In genomic region chr16:14497245-14498082, GRCh38 we compare ENCODE assay signal across 15 cellular contexts.
DNase-seq lines count a peak whose midpoint lies in the region; ATAC-seq, FAIRE-seq and TF ChIP-seq lines count a peak whose summit lies in the region.
"Had no signal": no experiment of that assay in that cellular context is flagged by ENCODE, and none has a peak within 500 bp of the region (broad histone marks: within the 10 kb centered on the region; RNA-seq: fewer than 3 reads in every experiment).

No MANE protein-coding gene starts in this region.

- peak; percentile 63 for FAIRE-seq in HepG2 (lab: Jason Lieb, UNC)
- FAIRE-seq: HTR-8/SVneo had no signal

- in situ Hi-C loops in HepG2 (cut with HindIII; ENCODE audit: extremely low pct_ligation_motif_present, low pct_unique_long_range_greater_than_20kb), result no loop called here

- H3K4me3 ChIP-seq in HepG2 (replicated peaks in 1 of 3; ENCODE audit: insufficient read depth in 1 of 3, low read depth in 2 of 3, low read length in 3 of 3) (no peak overlapping the region; a peak in 1 of 6 replicates), right lobe of liver (no peak overlapping the region), PC-3 (ENCODE audit: low read length) (no peak overlapping the region), hepatocyte (no peak overlapping the region), A673 (ENCODE audit: low read depth, low read length, poor library complexity, severe bottlenecking) (no peak overlapping the region)
- H3K4me3 ChIP-seq: suprapubic skin had no signal

- H3F3A ChIP-seq in PC-3 (ENCODE audit: low read length, unreplicated experiment), result peaks cover 1% of the 10 kb centered on the region

- H3K9me2 ChIP-seq in PC-3 (replicated peaks; ENCODE audit: low read length) (no peaks in the 10 kb centered on the region), hepatocyte (replicated peaks; ENCODE audit: insufficient read depth) (no peaks in the 10 kb centered on the region)

- intact Hi-C loops in HepG2 (cut with micrococcal nuclease; ENCODE audit: unreplicated experiment), result loop anchor here (1.0 kb wide), 1 partner anchor 11 kb away; no protein-coding TSS in a partner anchor
- intact Hi-C loops in right lobe of liver (cut with DNase I), result no loop called here
- intact Hi-C loops in PC-3 (cut with micrococcal nuclease), result no loop called here
- intact Hi-C loops in A673 (cut with micrococcal nuclease; ENCODE audit: unreplicated experiment), result no loop called here

- peak; percentile 81 for DNase-seq in HepG2 (ENCODE audit: low spot score)
- DNase-seq in right lobe of liver, result no peak
- no peak for DNase-seq in PC-3
- DNase-seq in hepatocyte (ENCODE audit: low spot score), result no peak
- DNase-seq in NK-92 (lab: John Stamatoyannopoulos, UW; ENCODE audit: unreplicated experiment), result no peak
- no peak for DNase-seq in A673 (ENCODE audit: low spot score)
- DNase-seq: activated CD4-positive, alpha-beta T cell treated with anti-CD3 and anti-CD28 coated beads, Interleukin-2, amount 50 U/mL, for 1 hour; activated naive CD8-positive, alpha-beta T cell treated with anti-CD3 and anti-CD28 coated beads, Interleukin-2, amount 10 ng/mL, durations not matched to agents 7 days and 5 days; activated T-cell treated with anti-CD3 and anti-CD28 coated beads, Interleukin-2, amount 50 U/mL, for 24 hours; central memory CD4-positive, alpha-beta T cell; NCI-H524 had no signal

- H3K27ac ChIP-seq in HepG2 (ENCODE audit: extremely low read length, insufficient read depth, low read length), result peak overlapping the region; percentile 63
- H3K27ac ChIP-seq in right lobe of liver, result no peak overlapping the region
- peak overlapping the region; percentile 34 for H3K27ac ChIP-seq in PC-3 (ENCODE audit: low read length)
- peak overlapping the region; percentile 46 for H3K27ac ChIP-seq in hepatocyte
- no peak overlapping the region for H3K27ac ChIP-seq in A673 (ENCODE audit: low read depth, low read length, poor library complexity, severe bottlenecking)
- H3K27ac ChIP-seq: suprapubic skin had no signal

- POLR2A ChIA-PET in HepG2 (lab: Yijun Ruan, JAX), result interaction anchor here (0.6 to 2.0 kb wide), 12 partner anchors 8 to 212 kb away, joined by 3 to 16 read pairs (median 5); no protein-coding TSS in a partner anchor
- POLR2A ChIA-PET in PC-3 (lab: Charles Lee; ENCODE audit: unreplicated experiment), result no interaction called here
- POLR2A ChIA-PET in A673 (lab: Charles Lee; ENCODE audit: low non-redundant PET), result no interaction called here

- no peak overlapping the region for H3K9ac ChIP-seq in HepG2 (ENCODE audit: insufficient read depth, low read depth, low read length)
- H3K9ac ChIP-seq in PC-3 (ENCODE audit: low read length), result no peak overlapping the region

- H3K79me2 ChIP-seq in HepG2 (ENCODE audit: insufficient read depth, low read length), result peaks cover 5% of the 10 kb centered on the region
- H3K79me2 ChIP-seq in PC-3 (ENCODE audit: low read length), result peaks cover 3% of the 10 kb centered on the region
- H3K79me2 ChIP-seq in hepatocyte, result peaks cover 11% of the 10 kb centered on the region

- H2AFZ ChIP-seq in HepG2 (ENCODE audit: low read length) (no peak overlapping the region), PC-3 (ENCODE audit: low read length) (no peak overlapping the region), hepatocyte (no peak overlapping the region)

- TF ChIP-seq EP300 in HepG2 (IDR thresholded peaks at IDR 0.05; ENCODE audit: low read depth in 2 of 2, low read length in 2 of 2) (peak in 1 of 2 experiments; percentile 74; a peak in 2 of 4 replicates), HepG2 (CRISPR knock-in tag; IDR thresholded peaks at IDR 0.05; ENCODE audit: borderline replicate concordance) (peak; percentile 67; the same call in 1 of the 2 replicates)

- 47% methylated on average over 7 of the region's 7 CpGs for WGBS in HepG2 (ENCODE audit: low lambda C conversion rate)
- 84% methylated on average over 7 of the region's 7 CpGs for WGBS in right lobe of liver (ENCODE audit: insufficient coverage, low coverage, low lambda C conversion rate, missing lambda C conversion rate)
- 65% methylated on average over 7 of the region's 7 CpGs for WGBS in hepatocyte (ENCODE audit: low lambda C conversion rate, missing lambda C conversion rate)

- H3K27me3 ChIP-seq in HepG2 (ENCODE audit: control insufficient read depth in 1 of 2, insufficient read depth in 2 of 2, low read length in 2 of 2) (no peaks in the 10 kb centered on the region), right lobe of liver (no peaks in the 10 kb centered on the region), PC-3 (ENCODE audit: low read length) (no peaks in the 10 kb centered on the region), hepatocyte (no peaks in the 10 kb centered on the region), A673 (replicated peaks; ENCODE audit: insufficient read depth, low read depth, low read length, poor library complexity) (no peaks in the 10 kb centered on the region)
- H3K27me3 ChIP-seq: suprapubic skin had no signal

- TF ChIP-seq RAD21 in HepG2 (CRISPR knock-in tag; IDR thresholded peaks at IDR 0.05), result 0 out of 2 replicates have a peak, but pooled peaks have one; percentile 16

- no peaks in the 10 kb centered on the region for H4K20me1 ChIP-seq in HepG2 (ENCODE audit: insufficient read depth, low read length)
- no peaks in the 10 kb centered on the region for H4K20me1 ChIP-seq in PC-3 (ENCODE audit: low read length)
- H4K20me1 ChIP-seq in hepatocyte (ENCODE audit: insufficient read depth, poor library complexity, severe bottlenecking), result no peaks in the 10 kb centered on the region

- H3K4me1 ChIP-seq in HepG2 (ENCODE audit: insufficient read depth, low read length) (peaks cover 100% of the 10 kb centered on the region), right lobe of liver (peaks cover 0 to 27% (median 11%) of the 10 kb centered on the region in 4 donors), PC-3 (ENCODE audit: insufficient read depth, low read length) (peaks cover 40% of the 10 kb centered on the region), hepatocyte (ENCODE audit: insufficient read depth) (peaks cover 36% of the 10 kb centered on the region), A673 (ENCODE audit: insufficient read depth, low read length, poor library complexity, severe bottlenecking) (peaks cover 18% of the 10 kb centered on the region)

- TF ChIP-seq CTCF in HepG2 (CRISPR knock-in tag; IDR thresholded peaks at IDR 0.05), result 0 out of 2 replicates have a peak, but pooled peaks have one; percentile 2
- no peak for TF ChIP-seq CTCF in right lobe of liver (IDR thresholded peaks at IDR 0.05)
- no peak for TF ChIP-seq CTCF in PC-3 (conservative IDR thresholded peaks at IDR 0.05; ENCODE audit: low read depth, low read length)
- TF ChIP-seq CTCF in hepatocyte (IDR thresholded peaks at IDR 0.05; ENCODE audit: poor library complexity), result no peak
- TF ChIP-seq CTCF in A673 (conservative IDR thresholded peaks at IDR 0.05; ENCODE audit: low read depth, low read length), result no peak

- CTCF ChIA-PET in HepG2 (lab: Yijun Ruan, JAX; ENCODE audit: low intra/inter-chr PET ratio, low total read pairs), result no interaction called here
- CTCF ChIA-PET in PC-3 (lab: Charles Lee), result no interaction called here
- CTCF ChIA-PET in A673 (lab: Charles Lee), result no interaction called here

- H3K36me3 ChIP-seq in HepG2 (replicated peaks in 1 of 2; ENCODE audit: control insufficient read depth in 1 of 2, insufficient read depth in 2 of 2, low read length in 2 of 2), result peaks cover 0 to 4% of the 10 kb centered on the region in 2 experiments; a peak in 1 of 5 replicates
- H3K36me3 ChIP-seq in right lobe of liver, result no peaks in the 10 kb centered on the region
- H3K36me3 ChIP-seq in PC-3 (ENCODE audit: low read depth, low read length), result no peaks in the 10 kb centered on the region
- no peaks in the 10 kb centered on the region for H3K36me3 ChIP-seq in hepatocyte (replicated peaks; ENCODE audit: insufficient read depth, low read depth)
- no peaks in the 10 kb centered on the region for H3K36me3 ChIP-seq in A673 (ENCODE audit: insufficient read depth, low read length, poor library complexity, severe bottlenecking)

- BruUV-seq in HepG2 (replicated peaks; lab: Mats Ljungman, UMichigan) (no TSS peak), PC-3 (replicated peaks; lab: Mats Ljungman, UMichigan) (no TSS peak), A673 (replicated peaks; lab: Mats Ljungman, UMichigan) (no TSS peak)

- H3K4me2 ChIP-seq in HepG2 (ENCODE audit: low read depth, low read length) (peak overlapping the region; percentile 2; the same call in 1 of the 2 replicates), PC-3 (ENCODE audit: low read length) (no peak overlapping the region), hepatocyte (peak overlapping the region; percentile 19)

- TF ChIP-seq POLR2A in HepG2 (IDR thresholded peaks at IDR 0.05; ENCODE audit: insufficient read depth in 1 of 2, low read depth in 2 of 2, low read length in 2 of 2) (no peak), right lobe of liver (IDR thresholded peaks at IDR 0.05) (no peak)

- H3K9me3 ChIP-seq in HepG2 (ENCODE audit: low read length), result no peaks in the 10 kb centered on the region
- H3K9me3 ChIP-seq in right lobe of liver, result no peaks in the 10 kb centered on the region
- no peaks in the 10 kb centered on the region for H3K9me3 ChIP-seq in PC-3 (ENCODE audit: low read length)
- no peaks in the 10 kb centered on the region for H3K9me3 ChIP-seq in hepatocyte (ENCODE audit: low read depth)
- H3K9me3 ChIP-seq in A673 (ENCODE audit: low read depth, low read length, poor library complexity, severe bottlenecking), result no peaks in the 10 kb centered on the region
- H3K9me3 ChIP-seq: suprapubic skin had no signal

- ATAC-seq in HepG2 (peak; percentile 64), right lobe of liver (no peak), PC-3 (no peak), GM19035 (IDR thresholded peaks at IDR 0.05; ENCODE audit: unreplicated experiment) (no peak)
- no peak for ATAC-seq in activated CD4-positive, CD25-positive, alpha-beta regulatory T cell treated with anti-CD3 and anti-CD28 coated beads, Interleukin-2, amount 50 U/mL, for 24 hours

TF ChIP-seq in HepG2, 621 proteins besides CTCF, POLR2A, EP300 and RAD21 (continues in another document):
- 0 out of 2 replicates have a peak, but pooled peaks have one; percentile 37 for TF ChIP-seq ZNF230 (CRISPR knock-in tag; IDR thresholded peaks at IDR 0.05)

Comparison
In these comparisons a context has a peak if more than half of its experiments do, and no peak if none do; other contexts are left out.
1. H3K27ac ChIP-seq: peak in HepG2 (single experiment), PC-3 (single experiment) and hepatocyte (single experiment); none in right lobe of liver (0 of 3) and A673 (single experiment).